In genomic region chr1:1599919-1600860, GRCh38 we compare ENCODE assay signal across 8 cellular contexts. TPM values are rescaled to one million over a fixed set of nuclear protein-coding genes. Genes with fewer than 3 reads are reported as not detected.
DNase-seq lines count a peak whose midpoint lies in the region; ATAC-seq, FAIRE-seq and TF ChIP-seq lines count a peak whose summit lies in the region.

Gene FNDC10, minus strand, starts transcription at chr1:1600135. Its CDS starts 120 bp downstream, at chr1:1600015.

- H3K36me3 ChIP-seq in NT2/D1 (ENCODE audit: insufficient read depth, insufficient read length, low read length) (no peaks in the 10 kb centered on the region), neutrophil (no peaks in the 10 kb centered on the region)

- FAIRE-seq in D721Med (lab: Jason Lieb, UNC), result no peak

- H3K27ac ChIP-seq in neutrophil, result peak within 1 kb of the TSS; percentile 15

- H3K27me3 ChIP-seq in NT2/D1 (ENCODE audit: insufficient read depth, insufficient read length) (peaks cover 23% of the 10 kb centered on the region), neutrophil (peaks cover 47% of the 10 kb centered on the region)

- H3K4me1 ChIP-seq in NT2/D1 (ENCODE audit: insufficient read depth, insufficient read length), result peaks cover 26% of the 10 kb centered on the region
- peaks cover 33 to 34% of the 10 kb centered on the region in 2 experiments for H3K4me1 ChIP-seq in neutrophil (ENCODE audit: control insufficient read depth in 1 of 2, insufficient read depth in 1 of 2, low read depth in 1 of 2, low read length in 1 of 2)

- H3K4me3 ChIP-seq in NT2/D1 (ENCODE audit: insufficient read length, low read depth) (peak within 1 kb of the TSS; percentile 45), epithelial cell of esophagus (ENCODE audit: low read length) (peak within 1 kb of the TSS; percentile 39), neutrophil (ENCODE audit: low read depth in 1 of 2, low read length in 1 of 2) (peak within 1 kb of the TSS; percentile 53 to 64)

- peak within 1 kb of the TSS; percentile 79 for H3K9ac ChIP-seq in NT2/D1 (ENCODE audit: insufficient read length, low read depth)

- ATAC-seq in esophagus mucosa, result no peak
- no peak for ATAC-seq in GM19328 (IDR thresholded peaks at IDR 0.05; ENCODE audit: unreplicated experiment)

- DNase-seq in D721Med (ENCODE audit: insufficient read length, low spot score) (peak; percentile 45), NT2/D1 (ENCODE audit: low read depth, low spot score) (no peak), epithelial cell of esophagus (ENCODE audit: low read depth) (no peak), SHP77 (lab: John Stamatoyannopoulos, UW) (no peak), SKM-1 treated with dmso at 0.1 percent for 144 hours (lab: John Stamatoyannopoulos, UW; ENCODE audit: unreplicated experiment) (no peak)

- TF ChIP-seq CTCF in D721Med (IDR thresholded peaks at IDR 0.05; ENCODE audit: insufficient read depth, missing control alignments) (no peak), epithelial cell of esophagus (IDR thresholded peaks at IDR 0.05; ENCODE audit: insufficient read depth, low read depth, low read length, missing control alignments) (no peak), neutrophil (IDR thresholded peaks at IDR 0.05) (no peak)

- H3K9me3 ChIP-seq in NT2/D1 (ENCODE audit: insufficient read depth, low read length), result no peaks in the 10 kb centered on the region
- no peaks in the 10 kb centered on the region for H3K9me3 ChIP-seq in neutrophil

RNA-seq across cellular contexts. Expression of gene FNDC10, which starts in this region (rescaled TPM):
- 5.7 TPM for total RNA-seq in esophagus mucosa
